In genomic region chr10:56298941-56299340, GRCh38 we compare ENCODE assay signal across 24 cellular contexts.
DNase-seq lines count a peak whose midpoint lies in the region; ATAC-seq and TF ChIP-seq lines count a peak whose summit lies in the region.
"Had no signal": no experiment of that assay in that cellular context is flagged by ENCODE, and none has a peak within 500 bp of the region (broad histone marks: within the 10 kb centered on the region; RNA-seq: fewer than 3 reads in every experiment).

No MANE protein-coding gene starts in this region.

- CTCF ChIA-PET in HEK293 (lab: Yijun Ruan, JAX) (interaction anchor here (0.7 kb wide), 1 partner anchor 525 kb away, joined by 3 read pairs; no protein-coding TSS in a partner anchor), WTC11 (lab: Charles Lee) (interaction anchor here (0.6 kb wide), 1 partner anchor 670 kb away, joined by 3 read pairs; no protein-coding TSS in a partner anchor)

- DNase-seq in WTC11 (ENCODE audit: low spot score) (peak; percentile 63), iPS DF 4.7 (ENCODE audit: extremely low read depth, low spot score) (peak; percentile 5), progenitor cell of endocrine pancreas (ENCODE audit: low spot score, unreplicated experiment) (no peak), erythroblast (lab: John Stamatoyannopoulos, UW) (no peak), AML-193 (lab: John Stamatoyannopoulos, UW) (no peak)
- DNase-seq in activated CD4-positive, alpha-beta T cell treated with anti-CD3 and anti-CD28 coated beads for 4 hours, result no peak
- DNase-seq: CD8-positive, alpha-beta memory T cell; DMS 273 treated with DMSO at 0.1 percent for 48 hours; DND-41; H7; Kasumi-1; NCI-H1105; NCI-H1436 treated with DMSO at 0.1 percent for 48 hours; NCI-H1930; NCI-H446; NCI-H524 treated with DMSO at 0.1 percent for 48 hours; NCI-H774; PC-9 had no signal

- H3K4me1 Mint-ChIP-seq in WTC11 (peaks cover 8% of the 10 kb centered on the region; the same call in 1 of the 2 replicates), progenitor cell of endocrine pancreas (ENCODE audit: low read depth) (peaks cover 5% of the 10 kb centered on the region)
- H3K4me1 Mint-ChIP-seq: B cell; CD8-positive, alpha-beta memory T cell had no signal

- TF ChIP-seq CTCF in HEK293 (tag by site-specific recombination; IDR thresholded peaks at IDR 0.05), result no peak
- TF ChIP-seq CTCF in WTC11 (IDR thresholded peaks at IDR 0.05), result no peak
- no peak for TF ChIP-seq CTCF in progenitor cell of endocrine pancreas (IDR thresholded peaks at IDR 0.05; ENCODE audit: unreplicated experiment)

- ATAC-seq in WTC11, result peak; percentile 77
- ATAC-seq: K562, Right ventricle myocardium inferior had no signal

- H3K27ac ChIP-seq in HEK293 (ENCODE audit: extremely low read depth, low read depth, low read length), result no peak overlapping the region
- H3K27ac ChIP-seq: C4-2B, PC-9, SJCRH30 had no signal

- H3K4me3 Mint-ChIP-seq in WTC11 (no peak overlapping the region), progenitor cell of endocrine pancreas (ENCODE audit: low read depth) (no peak overlapping the region)
- H3K4me3 Mint-ChIP-seq: B cell; CD8-positive, alpha-beta memory T cell had no signal

- no peaks in the 10 kb centered on the region for H3K36me3 Mint-ChIP-seq in WTC11
- no peaks in the 10 kb centered on the region for H3K36me3 Mint-ChIP-seq in progenitor cell of endocrine pancreas (ENCODE audit: insufficient read depth)
- H3K36me3 Mint-ChIP-seq: CD8-positive, alpha-beta memory T cell had no signal

- TF ChIP-seq POLR2A in erythroblast (IDR thresholded peaks at IDR 0.05; ENCODE audit: low read length), result no peak

- H3K27me3 Mint-ChIP-seq in WTC11 (ENCODE audit: low read depth), result no peaks in the 10 kb centered on the region
- no peaks in the 10 kb centered on the region for H3K27me3 Mint-ChIP-seq in progenitor cell of endocrine pancreas
- H3K27me3 Mint-ChIP-seq: B cell; CD8-positive, alpha-beta memory T cell had no signal

- H3K27ac Mint-ChIP-seq in WTC11 (no peak overlapping the region), progenitor cell of endocrine pancreas (peak overlapping the region; percentile 52)
- H3K27ac Mint-ChIP-seq: B cell; CD8-positive, alpha-beta memory T cell had no signal

- POLR2A ChIA-PET in HEK293 (lab: Yijun Ruan, JAX), result no interaction called here
- POLR2A ChIA-PET in WTC11 (lab: Charles Lee), result no interaction called here

- H3K4me3 ChIP-seq in HEK293 (ENCODE audit: low read depth, low read length), result no peak overlapping the region
- H3K4me3 ChIP-seq: K562, PC-9, SJCRH30 had no signal

- H3K36me3 ChIP-seq in HEK293 (ENCODE audit: control insufficient read depth in 2 of 2, insufficient read depth in 1 of 2, low read length in 2 of 2), result no peaks in the 10 kb centered on the region
- H3K36me3 ChIP-seq: SJCRH30 had no signal

- no peaks in the 10 kb centered on the region for H3K9me3 ChIP-seq in HEK293 (ENCODE audit: control insufficient read depth, insufficient read depth, low read depth, low read length)
- H3K9me3 ChIP-seq: SJCRH30 had no signal

- H3K4me1 ChIP-seq in HEK293 (ENCODE audit: control insufficient read depth, insufficient read depth, low read length), result no peaks in the 10 kb centered on the region
- H3K4me1 ChIP-seq: SJCRH30 had no signal

- H3K9me3 Mint-ChIP-seq in WTC11 (no peaks in the 10 kb centered on the region), progenitor cell of endocrine pancreas (ENCODE audit: low read depth) (no peaks in the 10 kb centered on the region)

TF ChIP-seq in HEK293, 187 proteins besides CTCF, POLR2A, EP300 and RAD21:
- TF ChIP-seq ZNF18 (tag by site-specific recombination; IDR thresholded peaks at IDR 0.05), result no peak
- TF ChIP-seq EGR2 (tag by site-specific recombination; IDR thresholded peaks at IDR 0.05; ENCODE audit: low read depth), result 0 out of 2 replicates have a peak, but pooled peaks have one; percentile 7
- no peak for TF ChIP-seq ZFP37 (tag by site-specific recombination; IDR thresholded peaks at IDR 0.05)
- no peak for TF ChIP-seq ZNF221 (tag by site-specific recombination; IDR thresholded peaks at IDR 0.05; ENCODE audit: borderline replicate concordance)
- TF ChIP-seq ZNF175 (tag by site-specific recombination; IDR thresholded peaks at IDR 0.05), result no peak
- no peak for TF ChIP-seq ZBTB1 (tag by site-specific recombination; IDR thresholded peaks at IDR 0.05)

TF ChIP-seq in WTC11, 78 proteins besides CTCF, POLR2A, EP300 and RAD21:
- TF ChIP-seq ZNF671 (CRISPR knock-in tag; IDR thresholded peaks at IDR 0.05) (no peak), ZNF425 (CRISPR knock-in tag; conservative IDR thresholded peaks at IDR 0.05) (no peak)

Comparison
In these comparisons a context has a peak if more than half of its experiments do, and no peak if none do; other contexts are left out.
1. DNase-seq: peak in WTC11 (single experiment) and iPS DF 4.7 (single experiment); none in progenitor cell of endocrine pancreas (single experiment), activated CD4-positive, alpha-beta T cell treated with anti-CD3 and anti-CD28 coated beads for 4 hours (0 of 2), erythroblast (0 of 2) and AML-193 (0 of 2).